ENCODE assay signal across 19 cellular contexts in the genomic region with DNA sequence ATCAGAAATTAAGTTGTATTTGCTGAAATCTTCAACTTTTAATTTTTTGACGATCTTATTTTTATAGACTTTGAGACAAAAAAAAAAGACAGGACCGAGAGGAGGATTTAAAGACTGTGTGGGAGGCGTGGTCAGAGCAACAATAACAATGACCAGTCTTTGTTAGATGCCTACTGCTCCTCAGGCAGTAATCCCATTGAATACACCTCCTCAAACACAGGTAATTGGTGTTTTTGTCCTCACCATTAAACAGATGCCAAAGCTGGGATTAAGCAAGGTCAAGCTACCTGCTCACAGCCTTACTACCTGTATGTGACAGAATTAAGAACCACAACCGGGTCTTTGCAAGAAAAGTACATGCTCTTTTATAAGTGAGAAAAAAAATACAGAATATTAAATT.
"Had no signal": no experiment of that assay in that cellular context is flagged by ENCODE, and none has a peak within 500 bp of the region (broad histone marks: within the 10 kb centered on the region; RNA-seq: fewer than 3 reads in every experiment).

No MANE protein-coding gene starts in this region.

- H3K36me3 ChIP-seq: gastrocnemius medialis, tibial artery had no signal

- H3K4me1 ChIP-seq: gastrocnemius medialis, tibial artery had no signal

- H3K4me3 ChIP-seq: gastrocnemius medialis, tibial artery had no signal

- H3K27ac ChIP-seq: gastrocnemius medialis, tibial artery had no signal

- H3K27me3 ChIP-seq: gastrocnemius medialis, tibial artery had no signal

- DNase-seq: activated B cell treated with CpG ODN at 0.5 μM for 24 hours; activated CD4-positive, alpha-beta memory T cell treated with anti-CD3 and anti-CD28 coated beads, Interleukin-2, amount 10 ng/mL, durations not matched to agents 7 days and 5 days; activated CD4-positive, alpha-beta T cell treated with anti-CD3 and anti-CD28 coated beads for 4 hours; activated CD8-positive, alpha-beta memory T cell treated with anti-CD3 and anti-CD28 coated beads, Interleukin-2, amount 10 ng/mL, durations not matched to agents 7 days and 5 days; cerebellar nuclear complex; cortex of kidney; effector CD4-positive, alpha-beta T cell; gastrocnemius medialis; head of caudate nucleus; kidney; nephron progenitor cell; retina; stimulated activated CD4-positive, alpha-beta T cell treated with anti-CD3 and anti-CD28 coated beads, Interleukin-12 subunit alpha, Interleukin-12 subunit beta, amount 100 ng/mL, for 4 hours; stimulated activated CD4-positive, alpha-beta T cell treated with anti-CD3 and anti-CD28 coated beads, Interleukin-1b, Interleukin-23, amount 100 ng/mL, for 48 hours; stimulated activated CD8-positive, alpha-beta memory T cell treated with anti-CD3 and anti-CD28 coated beads, Interleukin-4, amount 100 ng/mL, for 48 hours; stimulated activated naive CD4-positive, alpha-beta T cell; tibial artery had no signal

- ATAC-seq: activated CD8-positive, alpha-beta memory T cell treated with anti-CD3 and anti-CD28 coated beads, Interleukin-2, amount 10 ng/mL, durations not matched to agents 7 days and 5 days; esophagus mucosa; gastrocnemius medialis; left lobe of liver had no signal

- FAIRE-seq: kidney had no signal

- H3K9me3 ChIP-seq: gastrocnemius medialis, tibial artery had no signal
